In the genomic region with DNA sequence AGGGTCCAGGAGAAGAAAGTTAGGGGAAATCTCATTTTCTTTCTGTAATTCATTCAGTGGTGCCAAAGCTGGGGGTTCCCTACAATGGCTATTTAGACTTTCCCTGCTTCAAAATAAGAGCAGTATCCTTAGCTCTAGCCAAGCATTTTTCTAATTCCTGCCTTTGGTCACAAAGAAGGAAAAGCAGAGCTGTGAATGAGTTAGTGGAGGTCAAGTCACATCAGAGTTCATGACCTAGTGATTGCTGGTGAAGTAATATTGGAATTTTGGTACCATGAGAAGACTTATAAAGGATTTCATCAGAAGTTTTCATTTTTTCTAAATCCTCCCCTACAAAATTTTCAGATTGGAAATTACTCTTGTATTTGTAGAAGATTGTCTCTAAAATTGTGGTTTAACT, we compare ENCODE assay signal across 16 cellular contexts. TPM values are rescaled to one million over a fixed set of nuclear protein-coding genes. Genes with fewer than 3 reads are reported as not detected.
A peak's percentile ranks its signal among the peaks of the same experiment; 100 is the strongest.
DNase-seq lines count a peak whose midpoint lies in the region; ATAC-seq and TF ChIP-seq lines count a peak whose summit lies in the region.
"Had no signal": no experiment of that assay in that cellular context is flagged by ENCODE, and none has a peak within 500 bp of the region (broad histone marks: within the 10 kb centered on the region; RNA-seq: fewer than 3 reads in every experiment).

No MANE protein-coding gene starts in this region.

- peaks cover 44% of the 10 kb centered on the region for H3K36me3 Mint-ChIP-seq in stimulated activated effector memory CD8-positive, alpha-beta T cell treated with anti-CD3 and anti-CD28 coated beads, Interleukin-12 subunit alpha, Interleukin-12 subunit beta, amount 100 ng/mL, for 72 hours

- H3K4me3 ChIP-seq in fibroblast of the aortic adventitia (ENCODE audit: low read depth, low read length) (no peak overlapping the region), aorta (ENCODE audit: low read length in 2 of 2) (no peak overlapping the region)
- H3K4me3 ChIP-seq: GM12878 had no signal

- intact Hi-C loops in aorta (cut with DNase I) = no loop called here

- no peaks in the 10 kb centered on the region for H3K36me3 ChIP-seq in aorta (ENCODE audit: control insufficient read depth in 1 of 2, insufficient read depth in 2 of 2, low read length in 1 of 2)

- no peaks in the 10 kb centered on the region for H3K9me3 ChIP-seq in aorta (ENCODE audit: control insufficient read depth, low read length)
- H3K9me3 ChIP-seq: SK-N-SH had no signal

- no peak for TF ChIP-seq CTCF in fibroblast of the aortic adventitia (IDR thresholded peaks at IDR 0.05; ENCODE audit: insufficient read depth, low read length)

- no peaks in the 10 kb centered on the region for H3K4me1 ChIP-seq in aorta (ENCODE audit: control insufficient read depth in 1 of 2, insufficient read depth in 2 of 2, low read length in 2 of 2)

- no peak overlapping the region for H3K27ac ChIP-seq in aorta (ENCODE audit: low read depth in 1 of 2, low read length in 2 of 2)

- H3K9me3 Mint-ChIP-seq in stimulated activated effector memory CD8-positive, alpha-beta T cell treated with anti-CD3 and anti-CD28 coated beads, Interleukin-12 subunit alpha, Interleukin-12 subunit beta, amount 100 ng/mL, for 72 hours = no peaks in the 10 kb centered on the region

- DNase-seq in GM03348 (ENCODE audit: low spot score) (peak; percentile 38), amniotic epithelial cell (ENCODE audit: low read depth) (peak; percentile 24), fibroblast of the aortic adventitia (ENCODE audit: low read depth) (peak; percentile 42), aorta (no peak)
- no peak for DNase-seq in stimulated activated effector memory CD8-positive, alpha-beta T cell treated with anti-CD3 and anti-CD28 coated beads, Interleukin-12 subunit alpha, Interleukin-12 subunit beta, amount 100 ng/mL, for 72 hours (ENCODE audit: low spot score in 2 of 2)
- DNase-seq: C1 segment of cervical spinal cord, Karpas-422, MM.1S, NCI-H1105, NCI-H187, NCI-H2171, Right ventricle myocardium superior, SK-N-SH had no signal

- no peaks in the 10 kb centered on the region for H3K27me3 ChIP-seq in aorta (ENCODE audit: control insufficient read depth in 1 of 2, insufficient read depth in 2 of 2, low read length in 1 of 2)

- peaks cover 16% of the 10 kb centered on the region for H3K4me1 Mint-ChIP-seq in stimulated activated effector memory CD8-positive, alpha-beta T cell treated with anti-CD3 and anti-CD28 coated beads, Interleukin-12 subunit alpha, Interleukin-12 subunit beta, amount 100 ng/mL, for 72 hours

- no peak overlapping the region for H3K4me3 Mint-ChIP-seq in stimulated activated effector memory CD8-positive, alpha-beta T cell treated with anti-CD3 and anti-CD28 coated beads, Interleukin-12 subunit alpha, Interleukin-12 subunit beta, amount 100 ng/mL, for 72 hours

- peak overlapping the region; percentile 45 for H3K27ac Mint-ChIP-seq in stimulated activated effector memory CD8-positive, alpha-beta T cell treated with anti-CD3 and anti-CD28 coated beads, Interleukin-12 subunit alpha, Interleukin-12 subunit beta, amount 100 ng/mL, for 72 hours

- no peak for ATAC-seq in stimulated activated effector memory CD8-positive, alpha-beta T cell treated with anti-CD3 and anti-CD28 coated beads, Interleukin-12 subunit alpha, Interleukin-12 subunit beta, amount 100 ng/mL, for 72 hours
- ATAC-seq in aorta (ENCODE audit: low FRiP score) (no peak), HG02763 (IDR thresholded peaks at IDR 0.05; ENCODE audit: unreplicated experiment) (no peak), HG02981 (IDR thresholded peaks at IDR 0.05; ENCODE audit: unreplicated experiment) (no peak)

RNA-seq across cellular contexts. Expression of a gene that starts 27.9 kb away (rescaled TPM):
- total RNA-seq in fibroblast of the aortic adventitia (ENCODE audit: low replicate concordance) (32.6 and 68.9 TPM in 2 replicates), aorta (10 to 100 TPM; 40.4 to 50.9 TPM)
- 10 to 100 TPM; 26.9 to 49.2 TPM for polyA plus RNA-seq in aorta

RNA-seq across cellular contexts. Expression of a gene that starts 41.8 kb away (rescaled TPM):
- total RNA-seq in fibroblast of the aortic adventitia (ENCODE audit: low replicate concordance) (31.3 and 41.9 TPM in 2 replicates), aorta (10 to 100 TPM; 14.9 to 19.0 TPM)
- 10 to 100 TPM; 12.4 to 16.6 TPM for polyA plus RNA-seq in aorta

RNA-seq across cellular contexts. Expression of a gene that starts 42.0 kb away (rescaled TPM):
- 14.7 and 38.6 TPM in 2 replicates for total RNA-seq in fibroblast of the aortic adventitia (ENCODE audit: low replicate concordance)
- 10 to 100 TPM; 17.9 to 19.3 TPM for total RNA-seq in aorta
- polyA plus RNA-seq in aorta = 10 to 100 TPM; 19.3 to 21.2 TPM

Comparison
In these comparisons a context has a peak if more than half of its experiments do, and no peak if none do; other contexts are left out.
1. DNase-seq: peak in GM03348 (single experiment), amniotic epithelial cell (single experiment) and fibroblast of the aortic adventitia (single experiment); none in stimulated activated effector memory CD8-positive, alpha-beta T cell treated with anti-CD3 and anti-CD28 coated beads, Interleukin-12 subunit alpha, Interleukin-12 subunit beta, amount 100 ng/mL, for 72 hours (0 of 2) and aorta (0 of 2).